19 cellular contexts compared by ENCODE assay signal in the genomic region with DNA sequence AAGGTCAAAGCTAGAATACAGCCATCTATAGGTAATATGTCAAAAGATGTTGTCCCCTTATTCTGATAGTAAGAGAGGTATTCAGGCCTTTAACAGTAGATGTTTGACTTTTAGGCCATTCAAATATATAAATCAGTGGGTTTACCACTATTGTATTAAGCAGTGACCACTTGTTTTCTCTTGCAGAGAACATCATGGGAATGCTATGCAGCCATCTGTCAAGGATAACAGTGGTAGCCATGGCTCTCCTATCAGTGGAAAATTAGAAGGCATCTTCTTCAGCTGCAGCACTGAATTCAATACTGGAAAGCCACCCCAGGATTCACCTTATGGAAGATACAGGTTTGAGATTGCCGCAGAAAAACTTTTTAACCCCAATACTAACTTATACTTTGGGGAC.
DNase-seq lines count a peak whose midpoint lies in the region; ATAC-seq, FAIRE-seq and TF ChIP-seq lines count a peak whose summit lies in the region.
"Had no signal": no experiment of that assay in that cellular context is flagged by ENCODE, and none has a peak within 500 bp of the region (broad histone marks: within the 10 kb centered on the region; RNA-seq: fewer than 3 reads in every experiment).

No MANE protein-coding gene starts in this region.

- ATAC-seq in HG03378 (IDR thresholded peaks at IDR 0.05; ENCODE audit: unreplicated experiment): no peak

- H3K36me3 ChIP-seq in astrocyte (ENCODE audit: insufficient read depth, low read length): no peaks in the 10 kb centered on the region
- H3K36me3 ChIP-seq: HAP-1 had no signal

- no peak overlapping the region for H2AFZ ChIP-seq in astrocyte (ENCODE audit: low read depth, low read length)

- H3K4me1 ChIP-seq in astrocyte (ENCODE audit: insufficient read depth, low read length): no peaks in the 10 kb centered on the region

- no peak for FAIRE-seq in astrocyte (lab: Jason Lieb, UNC)
- FAIRE-seq: G401.6, GM12892, H54 had no signal

- H3K27me3 Mint-ChIP-seq in astrocyte (ENCODE audit: low read depth, unreplicated experiment): no peaks in the 10 kb centered on the region
- H3K27me3 Mint-ChIP-seq: CD4-positive, alpha-beta memory T cell had no signal

- H3K27ac ChIP-seq in VCaP (peak overlapping the region; percentile 32; the same call in 1 of the 2 replicates), astrocyte (ENCODE audit: low read depth, low read length) (no peak overlapping the region), temporal lobe (ENCODE audit: low read depth, low read length) (peak overlapping the region; percentile 30), caudate nucleus (ENCODE audit: low read depth, low read length) (no peak overlapping the region)

- H3K9me3 ChIP-seq in astrocyte (ENCODE audit: insufficient read depth, low read depth, low read length): no peaks in the 10 kb centered on the region
- H3K9me3 ChIP-seq: HAP-1 had no signal

- peak; percentile 9 for DNase-seq in astrocyte (ENCODE audit: low read depth)
- DNase-seq in myocyte (ENCODE audit: low read depth): peak; percentile 59
- no peak for DNase-seq in DMS 273 (lab: John Stamatoyannopoulos, UW; ENCODE audit: unreplicated experiment)
- no peak for DNase-seq in caudate nucleus (lab: John Stamatoyannopoulos, UW)
- DNase-seq: C1 segment of cervical spinal cord; Calu3; CD4-positive, alpha-beta memory T cell; COR-L47; DMS153; DND-41; GOT3; HFFc6 had no signal

- no peaks in the 10 kb centered on the region for H3K9me3 Mint-ChIP-seq in astrocyte (ENCODE audit: unreplicated experiment)
- H3K9me3 Mint-ChIP-seq: CD4-positive, alpha-beta memory T cell; HFFc6 had no signal

- no peak overlapping the region for H3K4me2 ChIP-seq in astrocyte (ENCODE audit: low read length)

- H3K79me2 ChIP-seq in astrocyte (ENCODE audit: insufficient read depth, low read length): no peaks in the 10 kb centered on the region

- no peak overlapping the region for H3K27ac Mint-ChIP-seq in astrocyte (ENCODE audit: unreplicated experiment)
- H3K27ac Mint-ChIP-seq: CD4-positive, alpha-beta memory T cell; HFFc6 had no signal

- H4K20me1 ChIP-seq in astrocyte (ENCODE audit: insufficient read depth, low read length): no peaks in the 10 kb centered on the region

- no peak for TF ChIP-seq CTCF in VCaP (conservative IDR thresholded peaks at IDR 0.05)
- no peak for TF ChIP-seq CTCF in astrocyte (IDR thresholded peaks at IDR 0.05; ENCODE audit: insufficient read depth, low read depth, low read length)

- no peak overlapping the region for H3K4me3 Mint-ChIP-seq in astrocyte (ENCODE audit: unreplicated experiment)
- H3K4me3 Mint-ChIP-seq: CD4-positive, alpha-beta memory T cell; HFFc6 had no signal

- H3K36me3 Mint-ChIP-seq in astrocyte (ENCODE audit: low read depth, unreplicated experiment): peaks cover 5% of the 10 kb centered on the region
- H3K36me3 Mint-ChIP-seq: CD4-positive, alpha-beta memory T cell had no signal

- H3K4me1 Mint-ChIP-seq in astrocyte (ENCODE audit: low read depth, unreplicated experiment): peaks cover 6% of the 10 kb centered on the region
- H3K4me1 Mint-ChIP-seq: CD4-positive, alpha-beta memory T cell had no signal

- no peaks in the 10 kb centered on the region for H3K27me3 ChIP-seq in astrocyte (ENCODE audit: insufficient read depth, low read length)

- no peak overlapping the region for H3K9ac ChIP-seq in astrocyte (ENCODE audit: low read length)

- no peak overlapping the region for H3K4me3 ChIP-seq in astrocyte (ENCODE audit: insufficient read depth, low read depth, low read length)
- H3K4me3 ChIP-seq: HAP-1 had no signal

Comparison
In these comparisons a context has a peak if more than half of its experiments do, and no peak if none do; other contexts are left out.
1. H3K27ac ChIP-seq: peak in VCaP (single experiment) and temporal lobe (single experiment); none in astrocyte (single experiment) and caudate nucleus (single experiment).
2. DNase-seq: peak in astrocyte (single experiment) and myocyte (single experiment); none in DMS 273 (single experiment) and caudate nucleus (0 of 61).